In genomic region chr2:69978157-69978904, GRCh38 we compare ENCODE assay signal across 1 cellular context.
TF ChIP-seq lines count a peak whose summit lies in the region.

No MANE protein-coding gene starts in this region.

TF ChIP-seq in liver, 16 proteins besides CTCF, POLR2A, EP300 and RAD21:
- TF ChIP-seq SP1 (IDR thresholded peaks at IDR 0.05) = peak; percentile 14
- TF ChIP-seq MAX (IDR thresholded peaks at IDR 0.05) = no peak
- TF ChIP-seq RXRA (IDR thresholded peaks at IDR 0.05) = peak; percentile 17 to 58
- TF ChIP-seq HNF4A (conservative IDR thresholded peaks at IDR 0.05) = no peak
- TF ChIP-seq EGR1 (IDR thresholded peaks at IDR 0.05; ENCODE audit: low read depth in 2 of 2) = no peak
- no peak for TF ChIP-seq FOXA1 (IDR thresholded peaks at IDR 0.05)
TF ChIP-seq in liver: peak in this region for 2.
